In genomic region chr1:198543670-198544260, GRCh38 we compare ENCODE assay signal across 10 cellular contexts. TPM values are rescaled to one million over a fixed set of nuclear protein-coding genes. Genes with fewer than 3 reads are reported as not detected.
A peak's percentile ranks its signal among the peaks of the same experiment; 100 is the strongest.
DNase-seq lines count a peak whose midpoint lies in the region; ATAC-seq and TF ChIP-seq lines count a peak whose summit lies in the region.
"Had no signal": no experiment of that assay in that cellular context is flagged by ENCODE, and none has a peak within 500 bp of the region (broad histone marks: within the 10 kb centered on the region; RNA-seq: fewer than 3 reads in every experiment).

No MANE protein-coding gene starts in this region.

- peaks cover 53% of the 10 kb centered on the region for H3K4me1 Mint-ChIP-seq in activated naive CD4-positive, alpha-beta T cell treated with anti-CD3 and anti-CD28 coated beads for 36 hours (ENCODE audit: low read depth)
- peaks cover 60% of the 10 kb centered on the region for H3K4me1 Mint-ChIP-seq in stimulated activated naive CD8-positive, alpha-beta T cell treated with anti-CD3 and anti-CD28 coated beads, Interleukin-15, Interleukin-2, amounts not matched to agents 100 ng/mL and 50 ng/mL, for 24 hours (ENCODE audit: low read depth)

- intact Hi-C loops in activated naive CD4-positive, alpha-beta T cell treated with anti-CD3 and anti-CD28 coated beads for 36 hours (cut with micrococcal nuclease), result loop anchor here (1.0 to 5.0 kb wide), 2 partner anchors 10 to 59 kb away; no protein-coding TSS in a partner anchor

- TF ChIP-seq CTCF in foreskin keratinocyte (conservative IDR thresholded peaks at IDR 0.05), result no peak

- no peak overlapping the region for H3K4me3 ChIP-seq in MG63

- peaks cover 13% of the 10 kb centered on the region for H3K9me3 Mint-ChIP-seq in activated naive CD4-positive, alpha-beta T cell treated with anti-CD3 and anti-CD28 coated beads for 36 hours
- peaks cover 11% of the 10 kb centered on the region for H3K9me3 Mint-ChIP-seq in stimulated activated naive CD8-positive, alpha-beta T cell treated with anti-CD3 and anti-CD28 coated beads, Interleukin-15, Interleukin-2, amounts not matched to agents 100 ng/mL and 50 ng/mL, for 24 hours

- H3K27me3 Mint-ChIP-seq in activated naive CD4-positive, alpha-beta T cell treated with anti-CD3 and anti-CD28 coated beads for 36 hours (ENCODE audit: low read depth), result no peaks in the 10 kb centered on the region
- no peaks in the 10 kb centered on the region for H3K27me3 Mint-ChIP-seq in stimulated activated naive CD8-positive, alpha-beta T cell treated with anti-CD3 and anti-CD28 coated beads, Interleukin-15, Interleukin-2, amounts not matched to agents 100 ng/mL and 50 ng/mL, for 24 hours

- CTCF ChIA-PET in activated naive CD4-positive, alpha-beta T cell treated with anti-CD3 and anti-CD28 coated beads for 36 hours (lab: Charles Lee), result interaction anchor here (1.5 kb wide), 1 partner anchor 9 kb away, joined by 4 read pairs; no protein-coding TSS in a partner anchor

- peaks cover 4% of the 10 kb centered on the region for H3K4me1 ChIP-seq in foreskin keratinocyte

- peak; percentile 90 for ATAC-seq in HG02973 (IDR thresholded peaks at IDR 0.05; ENCODE audit: unreplicated experiment)
- no peak for ATAC-seq in foreskin keratinocyte

- peak overlapping the region; percentile 33 for H3K4me3 Mint-ChIP-seq in activated naive CD4-positive, alpha-beta T cell treated with anti-CD3 and anti-CD28 coated beads for 36 hours
- H3K4me3 Mint-ChIP-seq in stimulated activated naive CD8-positive, alpha-beta T cell treated with anti-CD3 and anti-CD28 coated beads, Interleukin-15, Interleukin-2, amounts not matched to agents 100 ng/mL and 50 ng/mL, for 24 hours, result peak overlapping the region; percentile 11

- H3K27ac Mint-ChIP-seq in activated naive CD4-positive, alpha-beta T cell treated with anti-CD3 and anti-CD28 coated beads for 36 hours, result peak overlapping the region; percentile 76
- peak overlapping the region; percentile 78 for H3K27ac Mint-ChIP-seq in stimulated activated naive CD8-positive, alpha-beta T cell treated with anti-CD3 and anti-CD28 coated beads, Interleukin-15, Interleukin-2, amounts not matched to agents 100 ng/mL and 50 ng/mL, for 24 hours

- H3K9me3 ChIP-seq in MG63, result no peaks in the 10 kb centered on the region

- H3K27me3 ChIP-seq in MG63, result no peaks in the 10 kb centered on the region
- no peaks in the 10 kb centered on the region for H3K27me3 ChIP-seq in foreskin keratinocyte

- H3K36me3 ChIP-seq in MG63, result no peaks in the 10 kb centered on the region

- DNase-seq in activated naive CD4-positive, alpha-beta T cell treated with anti-CD3 and anti-CD28 coated beads for 36 hours, result no peak
- DNase-seq in activated naive CD4-positive, alpha-beta T cell treated with Interleukin-2 at 50 U/mL for 16 hours, result no peak
- DNase-seq in SK-N-DZ (ENCODE audit: low spot score), result peak; percentile 11
- no peak for DNase-seq in inferior parietal cortex (ENCODE audit: extremely low spot score)
- no peak for DNase-seq in MG63
- no peak for DNase-seq in foreskin keratinocyte
- DNase-seq: effector memory CD4-positive, alpha-beta T cell; NCI-H1105 treated with DMSO at 0.1 percent for 48 hours had no signal

- no peak overlapping the region for H3K27ac ChIP-seq in foreskin keratinocyte

- H3K36me3 Mint-ChIP-seq in activated naive CD4-positive, alpha-beta T cell treated with anti-CD3 and anti-CD28 coated beads for 36 hours (ENCODE audit: low read depth), result peaks cover 6% of the 10 kb centered on the region
- peaks cover 8% of the 10 kb centered on the region for H3K36me3 Mint-ChIP-seq in stimulated activated naive CD8-positive, alpha-beta T cell treated with anti-CD3 and anti-CD28 coated beads, Interleukin-15, Interleukin-2, amounts not matched to agents 100 ng/mL and 50 ng/mL, for 24 hours (ENCODE audit: low read depth)

RNA-seq across cellular contexts. Expression of gene ATP6V1G3, which starts 3.3 kb away (rescaled TPM):
- total RNA-seq in activated naive CD4-positive, alpha-beta T cell treated with anti-CD3 and anti-CD28 coated beads for 36 hours, result not detected
- not detected in 2 replicates for polyA plus RNA-seq in SK-N-DZ (2014; cell fraction: cytosol; rRNA removed)
- not detected in 2 replicates for polyA plus RNA-seq in SK-N-DZ (2014; cell fraction: nucleus; rRNA removed)
- total RNA-seq in MG63 (2014; rRNA removed; shearing (Covaris generic); ENCODE audit: low replicate concordance), result 6.7 TPM in 1 of 2 replicates, not detected in the other
- not detected in 2 replicates for total RNA-seq in foreskin keratinocyte
- polyA plus RNA-seq in foreskin keratinocyte, result not detected in 2 replicates
